In genomic region chr20:23200914-23201313, GRCh38 we compare ENCODE assay signal across 8 cellular contexts.
A peak's percentile ranks its signal among the peaks of the same experiment; 100 is the strongest.
DNase-seq lines count a peak whose midpoint lies in the region; ATAC-seq and FAIRE-seq lines count a peak whose summit lies in the region.

No MANE protein-coding gene starts in this region.

- H3K36me3 ChIP-seq in small intestine (ENCODE audit: control insufficient read depth in 2 of 2, insufficient read depth in 2 of 2, low read length in 2 of 2) = no peaks in the 10 kb centered on the region

- DNase-seq in NCI-H2171 treated with DMSO at 0.1 percent for 48 hours (lab: John Stamatoyannopoulos, UW) (peak; percentile 10), NCI-H2171 (lab: John Stamatoyannopoulos, UW) (no peak), NCI-H69 (lab: John Stamatoyannopoulos, UW) (peak; percentile 78), small intestine (peak; percentile 50), AG20443 (ENCODE audit: low spot score) (no peak), activated gamma-delta T cell treated with Interleukin-2 at 50 U/mL for 16 hours (no peak)

- FAIRE-seq in small intestine (lab: Jason Lieb, UNC) = no peak

- H3K4me1 ChIP-seq in small intestine (ENCODE audit: control insufficient read depth in 2 of 2, insufficient read depth in 1 of 2, low read depth in 1 of 2, low read length in 1 of 2) = no peaks in the 10 kb centered on the region

- no peak overlapping the region for H3K4me3 ChIP-seq in small intestine (ENCODE audit: low read depth in 1 of 2, low read length in 2 of 2)

- WGBS in small intestine, 3 donors = 6 to 34% (median 22%) methylated on average over 6 of the region's 6 CpGs

- no peak overlapping the region for H3K27ac ChIP-seq in small intestine (ENCODE audit: low read depth in 1 of 2, low read length in 1 of 2)

- ATAC-seq in esophagus mucosa (peak; percentile 93), HG03095 (IDR thresholded peaks at IDR 0.05; ENCODE audit: unreplicated experiment) (no peak)

- no peaks in the 10 kb centered on the region for H3K9me3 ChIP-seq in small intestine (ENCODE audit: control insufficient read depth, low read depth)

- no peaks in the 10 kb centered on the region for H3K27me3 ChIP-seq in small intestine (ENCODE audit: control insufficient read depth in 2 of 2, insufficient read depth in 2 of 2, low read length in 2 of 2)

Comparison
In these comparisons a context has a peak if more than half of its experiments do, and no peak if none do; other contexts are left out.
1. DNase-seq: peak in NCI-H2171 treated with DMSO at 0.1 percent for 48 hours (single experiment), NCI-H69 (single experiment) and small intestine (single experiment); none in NCI-H2171 (single experiment), AG20443 (single experiment) and activated gamma-delta T cell treated with Interleukin-2 at 50 U/mL for 16 hours (single experiment).